In genomic region chr3:187215460-187215859, GRCh38 we compare ENCODE assay signal across 11 cellular contexts. TPM values are rescaled to one million over a fixed set of nuclear protein-coding genes. Genes with fewer than 3 reads are reported as not detected.
"Had no signal": no experiment of that assay in that cellular context is flagged by ENCODE, and none has a peak within 500 bp of the region (broad histone marks: within the 10 kb centered on the region; RNA-seq: fewer than 3 reads in every experiment).

No MANE protein-coding gene starts in this region.

- H3K9ac ChIP-seq: GM23248 had no signal

- DNase-seq: GM23248, GOT3, H7, H9, HCEC 1CT, HFFc6 had no signal

- H3K4me2 ChIP-seq: GM23338 had no signal

- H3K9me3 ChIP-seq: HAP-1 had no signal

- H3K36me3 ChIP-seq: HAP-1 had no signal

- H3K27ac ChIP-seq: GM23248 had no signal

- H2AFZ ChIP-seq: GM23248, GM23338 had no signal

- H3K4me1 ChIP-seq: HAP-1 had no signal

- H3K4me3 ChIP-seq: GM23248, GM23338, HAP-1 had no signal

- ATAC-seq: GM23338, HCT116 had no signal

- FAIRE-seq: H1, H54 had no signal

RNA-seq across cellular contexts. Expression of gene RTP1, which starts 18.2 kb away (rescaled TPM):
- total RNA-seq: GM23248, HFFc6 had no signal
- polyA plus RNA-seq: GM23248 had no signal
